In the genomic region with DNA sequence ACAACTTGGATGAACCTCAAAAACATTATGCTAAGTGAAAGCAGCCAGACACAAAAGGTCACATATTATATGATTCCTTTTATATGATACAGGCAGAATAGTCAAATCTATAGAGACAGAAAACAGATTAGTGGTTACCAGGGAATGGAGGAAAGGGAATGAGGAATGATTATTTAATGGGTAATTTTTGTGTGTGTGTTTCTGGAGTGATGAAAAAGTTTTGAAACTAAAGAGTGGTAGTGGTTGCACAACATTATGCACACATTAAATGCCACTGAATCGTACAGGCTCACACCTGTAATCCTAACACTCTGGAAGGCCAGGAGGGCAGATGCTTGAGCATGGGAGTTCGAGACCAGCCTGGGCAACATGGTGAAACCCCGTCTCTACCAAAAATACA, we compare ENCODE assay signal across 37 cellular contexts. TPM values are rescaled to one million over a fixed set of nuclear protein-coding genes. Genes with fewer than 3 reads are reported as not detected.
"Had no signal": no experiment of that assay in that cellular context is flagged by ENCODE, and none has a peak within 500 bp of the region (broad histone marks: within the 10 kb centered on the region; RNA-seq: fewer than 3 reads in every experiment).

No MANE protein-coding gene starts in this region.

- H3K27me3 ChIP-seq: MG63, Peyer's patch, SJSA1 had no signal

- H3K9me3 Mint-ChIP-seq: activated B cell treated with CpG ODN at 0.5 μM for 24 hours; activated CD4-positive, alpha-beta memory T cell treated with anti-CD3 and anti-CD28 coated beads for 36 hours; activated naive CD8-positive, alpha-beta T cell treated with anti-CD3 and anti-CD28 coated beads, Interleukin-2, amount 50 U/mL, for 24 hours had no signal

- ATAC-seq: activated naive CD8-positive, alpha-beta T cell treated with anti-CD3 and anti-CD28 coated beads, Interleukin-2, amount 50 U/mL, for 24 hours; activated T-cell treated with anti-CD3 and anti-CD28 coated beads, Interleukin-2, amount 50 U/mL, for 4 hours had no signal

- H3K27me3 Mint-ChIP-seq: activated B cell treated with CpG ODN at 0.5 μM for 24 hours; activated CD4-positive, alpha-beta memory T cell treated with anti-CD3 and anti-CD28 coated beads for 36 hours; activated naive CD4-positive, alpha-beta T cell treated with anti-CD3 and anti-CD28 coated beads, Interleukin-2, amount 10 ng/mL, durations not matched to agents 7 days and 5 days; activated naive CD8-positive, alpha-beta T cell treated with anti-CD3 and anti-CD28 coated beads, Interleukin-2, amount 50 U/mL, for 24 hours had no signal

- H3K9me3 ChIP-seq: MG63, Peyer's patch, SJSA1 had no signal

- H3K27ac ChIP-seq: Peyer's patch, SJSA1, VCaP had no signal

- H3K4me1 ChIP-seq: Peyer's patch had no signal

- H3K4me1 Mint-ChIP-seq: activated B cell treated with CpG ODN at 0.5 μM for 24 hours; activated naive CD4-positive, alpha-beta T cell treated with anti-CD3 and anti-CD28 coated beads, Interleukin-2, amount 10 ng/mL, durations not matched to agents 7 days and 5 days; activated naive CD8-positive, alpha-beta T cell treated with anti-CD3 and anti-CD28 coated beads, Interleukin-2, amount 50 U/mL, for 24 hours had no signal

- DNase-seq: activated B cell treated with CpG ODN at 0.5 μM for 24 hours; activated CD4-positive, alpha-beta memory T cell treated with anti-CD3 and anti-CD28 coated beads for 36 hours; activated CD4-positive, alpha-beta T cell treated with anti-CD3 and anti-CD28 coated beads for 4 hours; activated CD4-positive, alpha-beta T cell treated with anti-CD3 and anti-CD28 coated beads, Interleukin-2, amount 50 U/mL, for 1 hour; activated CD4-positive, CD25-positive, alpha-beta regulatory T cell treated with anti-CD3 and anti-CD28 coated beads, Interleukin-2, amount 50 U/mL, for 72 hours; activated CD8-positive, alpha-beta memory T cell treated with anti-CD3 and anti-CD28 coated beads, Interleukin-2, amount 50 U/mL, for 4 hours; activated effector memory CD4-positive, alpha-beta T cell treated with Interleukin-2 at 50 U/mL for 16 hours; activated naive CD4-positive, alpha-beta T cell treated with anti-CD3 and anti-CD28 coated beads, Interleukin-2, amount 10 ng/mL, durations not matched to agents 7 days and 5 days; activated naive CD8-positive, alpha-beta T cell treated with anti-CD3 and anti-CD28 coated beads, Interleukin-2, amount 50 U/mL, for 24 hours; activated T-cell treated with anti-CD3 and anti-CD28 coated beads for 4 hours; activated T-cell treated with anti-CD3 and anti-CD28 coated beads, Interleukin-2, amount 50 U/mL, for 4 hours; anterior cingulate cortex; caudate nucleus; cerebellar nuclear complex; Karpas-422; MG63; NCI-H1048; NCI-H1105 treated with DMSO at 0.1 percent for 48 hours; NCI-H1436; NCI-H1694; NCI-H1930; NCI-H2081 treated with DMSO at 0.1 percent for 48 hours; NCI-H226; NCI-H446 treated with DMSO at 0.1 percent for 48 hours; NCI-H524; Peyer's patch; RPMI8226; SHP77 treated with DMSO at 0.1 percent for 48 hours; SW 1271; T-helper 1 cell; T-helper 2 cell; T-helper 9 cell had no signal

- H3K36me3 Mint-ChIP-seq: activated CD4-positive, alpha-beta memory T cell treated with anti-CD3 and anti-CD28 coated beads for 36 hours; activated naive CD4-positive, alpha-beta T cell treated with anti-CD3 and anti-CD28 coated beads, Interleukin-2, amount 10 ng/mL, durations not matched to agents 7 days and 5 days; activated naive CD8-positive, alpha-beta T cell; brain had no signal

- H3K36me3 ChIP-seq: MG63, Peyer's patch, SJSA1 had no signal

- H3K4me3 Mint-ChIP-seq: activated B cell treated with CpG ODN at 0.5 μM for 24 hours; activated CD4-positive, alpha-beta memory T cell treated with anti-CD3 and anti-CD28 coated beads for 36 hours; activated naive CD4-positive, alpha-beta T cell treated with anti-CD3 and anti-CD28 coated beads, Interleukin-2, amount 10 ng/mL, durations not matched to agents 7 days and 5 days; activated naive CD8-positive, alpha-beta T cell; activated naive CD8-positive, alpha-beta T cell treated with anti-CD3 and anti-CD28 coated beads, Interleukin-2, amount 50 U/mL, for 24 hours; activated T-cell treated with anti-CD3 and anti-CD28 coated beads, Interleukin-2, amount 50 U/mL, for 4 hours; brain had no signal

- H3K4me3 ChIP-seq: MG63, Peyer's patch, SJSA1 had no signal

- H3K27ac Mint-ChIP-seq: activated B cell treated with CpG ODN at 0.5 μM for 24 hours; activated CD4-positive, alpha-beta memory T cell treated with anti-CD3 and anti-CD28 coated beads for 36 hours; activated naive CD4-positive, alpha-beta T cell treated with anti-CD3 and anti-CD28 coated beads, Interleukin-2, amount 10 ng/mL, durations not matched to agents 7 days and 5 days; activated naive CD8-positive, alpha-beta T cell; activated naive CD8-positive, alpha-beta T cell treated with anti-CD3 and anti-CD28 coated beads, Interleukin-2, amount 50 U/mL, for 24 hours; brain had no signal

RNA-seq across cellular contexts. Expression of a gene that starts 19.6 kb away (rescaled TPM):
- total RNA-seq: activated B cell treated with CpG ODN at 0.5 μM for 24 hours; activated CD4-positive, alpha-beta memory T cell treated with anti-CD3 and anti-CD28 coated beads for 36 hours; bronchial epithelial cell had no signal
